Comparison of ENCODE assay signal across 35 cellular contexts in the genomic region with DNA sequence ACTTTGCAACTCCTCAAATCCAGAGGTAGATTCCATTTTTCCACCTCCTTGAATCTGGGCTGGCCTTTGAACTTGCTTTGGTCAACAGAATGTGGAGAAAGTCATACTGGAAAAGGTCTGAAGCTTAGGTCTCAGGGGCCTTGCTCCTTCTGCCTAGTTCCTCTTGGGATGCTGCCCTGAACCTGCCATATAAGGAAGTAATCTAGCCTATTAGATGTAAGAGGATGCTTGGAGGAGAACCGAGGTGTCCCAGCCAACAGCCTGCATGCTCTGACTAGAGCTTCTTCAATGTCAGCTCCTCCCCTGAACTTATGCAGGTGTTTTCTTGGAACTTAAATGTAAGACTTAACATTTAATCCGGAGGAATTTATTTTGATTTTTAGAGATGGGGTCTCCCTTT. TPM values are rescaled to one million over a fixed set of nuclear protein-coding genes. Genes with fewer than 3 reads are reported as not detected.
A peak's percentile ranks its signal among the peaks of the same experiment; 100 is the strongest.
DNase-seq lines count a peak whose midpoint lies in the region; ATAC-seq, FAIRE-seq and TF ChIP-seq lines count a peak whose summit lies in the region.
"Had no signal": no experiment of that assay in that cellular context is flagged by ENCODE, and none has a peak within 500 bp of the region (broad histone marks: within the 10 kb centered on the region; RNA-seq: fewer than 3 reads in every experiment).

No MANE protein-coding gene starts in this region.

- H3K4me1 Mint-ChIP-seq in CD4-positive, CD25-positive, alpha-beta regulatory T cell, result peaks cover 13 to 32% (median 21%) of the 10 kb centered on the region in 4 donors
- H3K4me1 Mint-ChIP-seq in type B pancreatic cell (ENCODE audit: unreplicated experiment), result peaks cover 18% of the 10 kb centered on the region

- no peak overlapping the region for H3K4me3 ChIP-seq in CD4-positive, CD25-positive, alpha-beta regulatory T cell (ENCODE audit: low read depth, low read length)
- H3K4me3 ChIP-seq in K562 (no peak overlapping the region), PC-3 (ENCODE audit: low read length) (no peak overlapping the region)
- H3K4me3 ChIP-seq: colonic mucosa, gastroesophageal sphincter, lung, PC-9, right lobe of liver, spleen had no signal

- H3K9ac ChIP-seq in K562 (ENCODE audit: insufficient read depth in 1 of 2, low read depth in 2 of 2, low read length in 2 of 2), result no peak overlapping the region
- no peak overlapping the region for H3K9ac ChIP-seq in PC-3 (ENCODE audit: low read length)

- peak; percentile 23 for FAIRE-seq in K562 (lab: Jason Lieb, UNC)
- FAIRE-seq: bronchial epithelial cell had no signal

- no peaks in the 10 kb centered on the region for H3K9me2 ChIP-seq in PC-3 (replicated peaks; ENCODE audit: low read length)

- H3K4me1 ChIP-seq in CD4-positive, CD25-positive, alpha-beta regulatory T cell (ENCODE audit: control insufficient read depth, insufficient read depth, low read length, poor library complexity, severe bottlenecking), result peaks cover 26% of the 10 kb centered on the region
- H3K4me1 ChIP-seq in K562 (replicated peaks in 1 of 2; ENCODE audit: control insufficient read depth in 2 of 2, insufficient read depth in 2 of 2, low read length in 2 of 2), result peaks cover 9 to 10% of the 10 kb centered on the region in 2 experiments; a peak in 4 of 5 replicates
- H3K4me1 ChIP-seq in PC-3 (ENCODE audit: insufficient read depth, low read length), result peaks cover 28% of the 10 kb centered on the region
- H3K4me1 ChIP-seq: right lobe of liver had no signal

- H2AFZ ChIP-seq in K562 (ENCODE audit: low read depth, low read length) (no peak overlapping the region), PC-3 (ENCODE audit: low read length) (no peak overlapping the region)
- H2AFZ ChIP-seq: PC-9 had no signal

- CTCF ChIA-PET in K562 (lab: Yijun Ruan, JAX; ENCODE audit: low intra/inter-chr PET ratio), result no interaction called here
- CTCF ChIA-PET in PC-3 (lab: Charles Lee), result no interaction called here

- WGBS in K562 (ENCODE audit: insufficient coverage, low coverage, missing lambda C conversion rate), result 6% methylated on average over 2 of the region's 2 CpGs

- H3K27me3 Mint-ChIP-seq in CD4-positive, CD25-positive, alpha-beta regulatory T cell, result peaks cover 18% of the 10 kb centered on the region
- H3K27me3 Mint-ChIP-seq in type B pancreatic cell, result peaks cover 63% of the 10 kb centered on the region

- peaks cover 27% of the 10 kb centered on the region for H3K79me2 ChIP-seq in K562 (ENCODE audit: control insufficient read depth, insufficient read depth, low read length)
- peaks cover 29% of the 10 kb centered on the region for H3K79me2 ChIP-seq in PC-3 (ENCODE audit: low read length)

- DNase-seq in DMS 273 (lab: John Stamatoyannopoulos, UW; ENCODE audit: unreplicated experiment) (peak; percentile 28), DMS 273 treated with DMSO at 0.1 percent for 48 hours (lab: John Stamatoyannopoulos, UW) (no peak), NCI-H2029 (lab: John Stamatoyannopoulos, UW) (peak; percentile 3), K562 (ENCODE audit: extremely low read depth in 1 of 4, low spot score in 3 of 4) (no peak), type B pancreatic cell (ENCODE audit: extremely low spot score, unreplicated experiment) (no peak), PC-3 (no peak)
- DNase-seq in CD4-positive, CD25-positive, alpha-beta regulatory T cell, result no peak
- DNase-seq: activated CD4-positive, alpha-beta T cell treated with anti-CD3 and anti-CD28 coated beads for 4 hours; activated T-cell treated with anti-CD3 and anti-CD28 coated beads for 4 hours; colonic mucosa; effector CD4-positive, alpha-beta T cell; GF-D8; HCEC 1CT; naive thymus-derived CD4-positive, alpha-beta T cell; NCI-H1105; NCI-H446 treated with DMSO at 0.1 percent for 48 hours; nucleus accumbens; PC-9; right lobe of liver; spleen; stimulated activated CD4-positive, alpha-beta T cell treated with anti-CD3 and anti-CD28 coated beads, Interleukin-2, amount 100 ng/mL, for 24 hours; stimulated activated naive CD8-positive, alpha-beta T cell treated with anti-CD3 and anti-CD28 coated beads, Interleukin-15, Interleukin-2, amounts not matched to agents 100 U/mL and 50 U/mL, for 24 hours; WERI-Rb-1 had no signal

- TF ChIP-seq EP300 in K562 (IDR thresholded peaks at IDR 0.05; ENCODE audit: low read length), result no peak

- peaks cover 13% of the 10 kb centered on the region for H3K36me3 Mint-ChIP-seq in CD4-positive, CD25-positive, alpha-beta regulatory T cell
- H3K36me3 Mint-ChIP-seq in type B pancreatic cell, result peaks cover 13% of the 10 kb centered on the region

- H3K27ac Mint-ChIP-seq in CD4-positive, CD25-positive, alpha-beta regulatory T cell, result no peak overlapping the region
- no peak overlapping the region for H3K27ac Mint-ChIP-seq in type B pancreatic cell
- H3K27ac Mint-ChIP-seq: activated naive CD8-positive, alpha-beta T cell; naive thymus-derived CD4-positive, alpha-beta T cell; progenitor cell of endocrine pancreas had no signal

- no peak for TF ChIP-seq CTCF in K562 (IDR thresholded peaks at IDR 0.05 in 2 of 3, conservative IDR thresholded peaks at IDR 0.05 in 1 of 3; ENCODE audit: insufficient read depth in 2 of 3, low read depth in 1 of 3, low read length in 3 of 3)
- TF ChIP-seq CTCF in type B pancreatic cell (conservative IDR thresholded peaks at IDR 0.05), result no peak
- no peak for TF ChIP-seq CTCF in PC-3 (conservative IDR thresholded peaks at IDR 0.05; ENCODE audit: low read depth, low read length)

- in situ Hi-C loops in K562 (cut with MboI), result no loop called here

- no peak for TF ChIP-seq RAD21 in K562 (CRISPR knock-in tag; conservative IDR thresholded peaks at IDR 0.05 in 1 of 2, IDR thresholded peaks at IDR 0.05 in 1 of 2)

- TF ChIP-seq POLR2A in K562 (conservative IDR thresholded peaks at IDR 0.05), result no peak

- peaks cover 17% of the 10 kb centered on the region for H3K27me3 ChIP-seq in CD4-positive, CD25-positive, alpha-beta regulatory T cell (ENCODE audit: control insufficient read depth, insufficient read depth, low read length)
- peaks cover 0 to 8% of the 10 kb centered on the region in 2 experiments; a peak in 2 of 5 replicates for H3K27me3 ChIP-seq in K562 (ENCODE audit: control insufficient read depth in 2 of 2, insufficient read depth in 2 of 2, low read length in 2 of 2)
- H3K27me3 ChIP-seq in PC-3 (ENCODE audit: low read length), result peaks cover 43% of the 10 kb centered on the region
- H3K27me3 ChIP-seq: colonic mucosa had no signal

- H4K20me1 ChIP-seq in K562 (replicated peaks; ENCODE audit: control insufficient read depth, insufficient read depth, low read length) (no peaks in the 10 kb centered on the region), PC-3 (ENCODE audit: low read length) (peaks cover 5% of the 10 kb centered on the region; the same call in 1 of the 2 replicates)

- POLR2A ChIA-PET in K562 (lab: Yijun Ruan, JAX) (interaction anchor here (0.6 to 0.8 kb wide), 3 partner anchors 101 to 1009 kb away, joined by 3 read pairs; no protein-coding TSS in a partner anchor), PC-3 (lab: Charles Lee; ENCODE audit: unreplicated experiment) (no interaction called here)

- BruUV-seq in K562 (replicated peaks; lab: Mats Ljungman, UMichigan), result no TSS peak
- no TSS peak for BruUV-seq in PC-3 (replicated peaks; lab: Mats Ljungman, UMichigan)

- no peak overlapping the region for H3K4me2 ChIP-seq in K562 (ENCODE audit: insufficient read depth, low read length)
- H3K4me2 ChIP-seq in PC-3 (ENCODE audit: low read length), result no peak overlapping the region
- H3K4me2 ChIP-seq: PC-9 had no signal

- H3K9me3 ChIP-seq in CD4-positive, CD25-positive, alpha-beta regulatory T cell (ENCODE audit: control insufficient read depth in 2 of 2, low read length in 2 of 2), result no peaks in the 10 kb centered on the region
- H3K9me3 ChIP-seq in K562 (replicated peaks; ENCODE audit: control insufficient read depth, insufficient read depth, low read depth, low read length) (no peaks in the 10 kb centered on the region), PC-3 (ENCODE audit: low read length) (no peaks in the 10 kb centered on the region)
- H3K9me3 ChIP-seq: colonic mucosa, gastroesophageal sphincter, right lobe of liver, spleen had no signal

- no peaks in the 10 kb centered on the region for H3K9me1 ChIP-seq in K562 (ENCODE audit: control insufficient read depth, insufficient read depth, low read length)

- H3K27ac ChIP-seq in CD4-positive, CD25-positive, alpha-beta regulatory T cell (ENCODE audit: insufficient read depth, low read length, poor library complexity, severe bottlenecking), result no peak overlapping the region
- no peak overlapping the region for H3K27ac ChIP-seq in K562 (ENCODE audit: extremely low read depth, low read depth, low read length)
- H3K27ac ChIP-seq in PC-3 (ENCODE audit: low read length), result no peak overlapping the region
- H3K27ac ChIP-seq: 22Rv1, colonic mucosa, gastroesophageal sphincter, PC-9, right lobe of liver, spleen, WERI-Rb-1 had no signal

- H3K4me3 Mint-ChIP-seq in CD4-positive, CD25-positive, alpha-beta regulatory T cell, result peak overlapping the region in 3 of 4 donors; percentile 47 to 91 (median 73)
- no peak overlapping the region for H3K4me3 Mint-ChIP-seq in type B pancreatic cell
- H3K4me3 Mint-ChIP-seq: activated naive CD8-positive, alpha-beta T cell had no signal

- ATAC-seq in CD4-positive, CD25-positive, alpha-beta regulatory T cell (ENCODE audit: low read depth in 2 of 2), result no peak
- ATAC-seq in K562, result no peak
- ATAC-seq in PC-3, result no peak
- no peak for ATAC-seq in HG02642 (IDR thresholded peaks at IDR 0.05; ENCODE audit: poor library complexity, unreplicated experiment)
- ATAC-seq: gastroesophageal sphincter; naive thymus-derived CD4-positive, alpha-beta T cell; right lobe of liver; stimulated activated naive CD8-positive, alpha-beta T cell treated with anti-CD3 and anti-CD28 coated beads, Interleukin-15, Interleukin-2, amounts not matched to agents 100 U/mL and 50 U/mL, for 24 hours had no signal

- no peaks in the 10 kb centered on the region for H3F3A ChIP-seq in PC-3 (ENCODE audit: low read length, unreplicated experiment)

- intact Hi-C loops in K562 (cut with micrococcal nuclease) (no loop called here), PC-3 (cut with micrococcal nuclease) (no loop called here)

- no peaks in the 10 kb centered on the region for H3K9me3 Mint-ChIP-seq in CD4-positive, CD25-positive, alpha-beta regulatory T cell
- no peaks in the 10 kb centered on the region for H3K9me3 Mint-ChIP-seq in type B pancreatic cell
- H3K9me3 Mint-ChIP-seq: CD14-positive monocyte; IgD-negative memory B cell; naive thymus-derived CD4-positive, alpha-beta T cell had no signal

- H3K36me3 ChIP-seq in CD4-positive, CD25-positive, alpha-beta regulatory T cell (ENCODE audit: control insufficient read depth, insufficient read depth, low read length), result peaks cover 7% of the 10 kb centered on the region
- H3K36me3 ChIP-seq in K562 (ENCODE audit: control insufficient read depth, insufficient read depth, low read length), result peaks cover 10% of the 10 kb centered on the region
- peaks cover 5% of the 10 kb centered on the region for H3K36me3 ChIP-seq in PC-3 (ENCODE audit: low read depth, low read length)
- H3K36me3 ChIP-seq: right lobe of liver had no signal

RNA-seq across cellular contexts. Expression of a gene that starts 2.0 kb away (rescaled TPM):
- 15.5 TPM for total RNA-seq in CD4-positive, CD25-positive, alpha-beta regulatory T cell
- polyA plus RNA-seq in CD4-positive, CD25-positive, alpha-beta regulatory T cell, result 10 to 100 TPM; 58.1 to 69.4 (median 64.1) TPM
- total RNA-seq in K562 (2011; cell fraction: chromatin; rRNA removed; ENCODE audit: low replicate concordance), result 57.8 and 101 TPM in 2 replicates
- 176 and 180 TPM in 2 replicates for total RNA-seq in K562 (2011; cell fraction: nucleolus; rRNA removed)
- 145 and 176 TPM in 2 replicates for total RNA-seq in K562 (2011; cell fraction: nucleoplasm; rRNA removed)
- 65.0 and 81.7 TPM in 2 replicates for total RNA-seq in K562 (2014; rRNA removed)
- 39.1 and 41.2 TPM in 2 replicates for total RNA-seq in K562 (2014; rRNA removed; fragmentation: Illumina TruSeq; extraction: Trizol)
- total RNA-seq in K562 (2015; rRNA removed; fragmentation: Illumina TruSeq; extraction: Trizol), result 52.1 and 52.3 TPM in 2 replicates
- total RNA-seq in K562 (2021), result 51.4 and 52.9 TPM in 2 replicates
- polyA plus RNA-seq in K562 (2011; rRNA removed), result 89.6 and 93.6 TPM in 2 replicates
- 131 and 147 TPM in 2 replicates for polyA plus RNA-seq in K562 (2011; cell fraction: cytosol; rRNA removed)
- polyA plus RNA-seq in K562 (2011; cell fraction: nucleus; rRNA removed), result 62.7 and 65.8 TPM in 2 replicates
- polyA plus RNA-seq in K562 (2012), result 41.0 and 89.5 TPM in 2 replicates
- polyA plus RNA-seq in K562 (2014; fragmentation: Illumina TruSeq; extraction: Trizol), result 43.2 and 46.0 TPM in 2 replicates
- 10 to 100 TPM in 1 of 2 experiments, 1 to 10 TPM in 1; 6.1 to 12.5 TPM for polyA plus RNA-seq in K562 (2014; fragmentation: Nextera tagmentation; extraction: Ambion mirVana)
- polyA plus RNA-seq in K562 (2014; rRNA removed), result 65.9 and 68.3 TPM in 2 replicates
- 56.1 and 68.1 TPM in 2 replicates for polyA minus RNA-seq in K562 (2011; rRNA and poly(A)+ RNA removed)
- 35.5 and 37.0 TPM in 2 replicates for polyA minus RNA-seq in K562 (2011; cell fraction: cytosol; rRNA and poly(A)+ RNA removed)
- 37.3 and 49.7 TPM in 2 replicates for polyA minus RNA-seq in K562 (2011; cell fraction: nucleus; rRNA and poly(A)+ RNA removed)
- total RNA-seq in type B pancreatic cell (ENCODE audit: low replicate concordance), result 87.6 and 208 TPM in 2 replicates
- total RNA-seq in PC-3 (2014; rRNA removed), result 164 and 178 TPM in 2 replicates

RNA-seq across cellular contexts. Expression of a gene that starts 26.4 kb away (rescaled TPM):
- total RNA-seq in CD4-positive, CD25-positive, alpha-beta regulatory T cell, result not detected
- polyA plus RNA-seq in CD4-positive, CD25-positive, alpha-beta regulatory T cell, result not detected
- total RNA-seq in K562 (2011; cell fraction: chromatin; rRNA removed; ENCODE audit: low replicate concordance), result not detected in 2 replicates
- not detected in 2 replicates for total RNA-seq in K562 (2011; cell fraction: nucleolus; rRNA removed)
- total RNA-seq in K562 (2011; cell fraction: nucleoplasm; rRNA removed), result not detected in 2 replicates
- total RNA-seq in K562 (2014; rRNA removed) (not detected in 2 replicates), K562 (2014; rRNA removed; fragmentation: Illumina TruSeq; extraction: Trizol) (not detected in 2 replicates), K562 (2015; rRNA removed; fragmentation: Illumina TruSeq; extraction: Trizol) (not detected in 2 replicates), K562 (2021) (not detected in 2 replicates), type B pancreatic cell (ENCODE audit: low replicate concordance) (not detected in 2 replicates), PC-3 (2014; rRNA removed) (not detected in 2 replicates)
- polyA plus RNA-seq in K562 (2011; rRNA removed) (not detected in 2 replicates), K562 (2014; fragmentation: Illumina TruSeq; extraction: Trizol) (not detected in 2 replicates), K562 (2014; fragmentation: Nextera tagmentation; extraction: Ambion mirVana) (under 1 TPM in 1 of 2 experiments, not detected in 1; 0.01 TPM), K562 (2014; rRNA removed) (0.08 TPM in 1 of 2 replicates, not detected in the other)
- 0.01 TPM in 1 of 2 replicates, not detected in the other for polyA plus RNA-seq in K562 (2011; cell fraction: cytosol; rRNA removed)
- not detected in 2 replicates for polyA plus RNA-seq in K562 (2011; cell fraction: nucleus; rRNA removed)
- polyA plus RNA-seq in K562 (2012), result 0.21 TPM in 1 of 2 replicates, not detected in the other
- polyA minus RNA-seq in K562 (2011; rRNA and poly(A)+ RNA removed), result 0.03 TPM in 1 of 2 replicates, not detected in the other
- not detected in 2 replicates for polyA minus RNA-seq in K562 (2011; cell fraction: cytosol; rRNA and poly(A)+ RNA removed)
- not detected in 2 replicates for polyA minus RNA-seq in K562 (2011; cell fraction: nucleus; rRNA and poly(A)+ RNA removed)
- total RNA-seq: bronchial epithelial cell; colonic mucosa; fibroblast of lung; gastroesophageal sphincter; HT-29; naive thymus-derived CD4-positive, alpha-beta T cell; PC-9; progenitor cell of endocrine pancreas; right lobe of liver; spleen; ureter had no signal
- polyA plus RNA-seq: CD14-positive monocyte; fibroblast of lung; IgD-negative memory B cell; naive thymus-derived CD4-positive, alpha-beta T cell; spleen had no signal

Comparison
In these comparisons a context has a peak if more than half of its experiments do, and no peak if none do; other contexts are left out.
1. DNase-seq: peak in DMS 273 (single experiment) and NCI-H2029 (single experiment); none in DMS 273 treated with DMSO at 0.1 percent for 48 hours (single experiment), CD4-positive, CD25-positive, alpha-beta regulatory T cell (0 of 3), K562 (0 of 4), type B pancreatic cell (single experiment) and PC-3 (single experiment).